Comparison of ENCODE assay signal across 9 cellular contexts in genomic region chr12:53999596-54000104, GRCh38. TPM values are rescaled to one million over a fixed set of nuclear protein-coding genes. Genes with fewer than 3 reads are reported as not detected.
DNase-seq lines count a peak whose midpoint lies in the region; ATAC-seq and TF ChIP-seq lines count a peak whose summit lies in the region.
"Had no signal": no experiment of that assay in that cellular context is flagged by ENCODE, and none has a peak within 500 bp of the region (broad histone marks: within the 10 kb centered on the region; RNA-seq: fewer than 3 reads in every experiment).

No MANE protein-coding gene starts in this region.

- peak overlapping the region in 1 of 2 donors; percentile 45 for H3K4me3 ChIP-seq in duodenal mucosa (ENCODE audit: low read depth in 1 of 2, low read length in 2 of 2)
- H3K4me3 ChIP-seq in Karpas-422 (ENCODE audit: low read length): no peak overlapping the region
- H3K4me3 ChIP-seq: BLaER1 treated with 17β-estradiol and CSF1 and Interleukin-3, amounts not matched to agents 10 nM and 100 nM had no signal

- TF ChIP-seq CTCF in progenitor cell of endocrine pancreas (IDR thresholded peaks at IDR 0.05; ENCODE audit: unreplicated experiment) (no peak), chondrocyte (IDR thresholded peaks at IDR 0.05) (no peak)

- H3K36me3 Mint-ChIP-seq in progenitor cell of endocrine pancreas (ENCODE audit: insufficient read depth): no peaks in the 10 kb centered on the region
- peaks cover 2% of the 10 kb centered on the region for H3K36me3 Mint-ChIP-seq in chondrocyte (ENCODE audit: low read depth)

- H3K9ac ChIP-seq in duodenal mucosa (ENCODE audit: low read depth in 1 of 2, low read length in 2 of 2): no peak overlapping the region
- no peak overlapping the region for H3K9ac ChIP-seq in Karpas-422 (ENCODE audit: low read length)
- H3K9ac ChIP-seq: BLaER1 treated with 17β-estradiol and CSF1 and Interleukin-3, amounts not matched to agents 10 nM and 100 nM had no signal

- no peaks in the 10 kb centered on the region for H3K79me2 ChIP-seq in Karpas-422 (ENCODE audit: low read length)

- no peak for ATAC-seq in GM21825 (IDR thresholded peaks at IDR 0.05; ENCODE audit: unreplicated experiment)

- H3K4me1 Mint-ChIP-seq in progenitor cell of endocrine pancreas (ENCODE audit: low read depth): peaks cover 2% of the 10 kb centered on the region
- peaks cover 18% of the 10 kb centered on the region for H3K4me1 Mint-ChIP-seq in chondrocyte (ENCODE audit: low read depth)

- DNase-seq in NCI-H524 (lab: John Stamatoyannopoulos, UW) (peak; percentile 53 to 79), NCI-H524 treated with DMSO at 0.1 percent for 48 hours (lab: John Stamatoyannopoulos, UW) (no peak), NCI-H2029 (lab: John Stamatoyannopoulos, UW) (peak; percentile 36), progenitor cell of endocrine pancreas (ENCODE audit: low spot score, unreplicated experiment) (no peak), Karpas-422 (no peak), chondrocyte (ENCODE audit: low spot score) (no peak)

- H4K20me1 ChIP-seq in Karpas-422 (ENCODE audit: insufficient read depth, low read depth, low read length): no peaks in the 10 kb centered on the region

- H3K4me3 Mint-ChIP-seq in progenitor cell of endocrine pancreas (ENCODE audit: low read depth): peak overlapping the region; percentile 40
- no peak overlapping the region for H3K4me3 Mint-ChIP-seq in chondrocyte (ENCODE audit: unreplicated experiment)

- H3K9me3 ChIP-seq in duodenal mucosa (ENCODE audit: control insufficient read depth in 1 of 2, low read length in 2 of 2): no peaks in the 10 kb centered on the region
- no peaks in the 10 kb centered on the region for H3K9me3 ChIP-seq in Karpas-422 (ENCODE audit: low read length)

- H3K9me2 ChIP-seq in Karpas-422 (replicated peaks; ENCODE audit: insufficient read depth, low read length): no peaks in the 10 kb centered on the region

- H3K27me3 ChIP-seq in duodenal mucosa (ENCODE audit: control insufficient read depth in 1 of 2, insufficient read depth in 2 of 2, low read length in 2 of 2) (peaks cover 91 to 99% of the 10 kb centered on the region in 2 donors), Karpas-422 (ENCODE audit: low read length) (no peaks in the 10 kb centered on the region)

- H3K9me3 Mint-ChIP-seq in progenitor cell of endocrine pancreas (ENCODE audit: low read depth): no peaks in the 10 kb centered on the region
- H3K9me3 Mint-ChIP-seq in chondrocyte (ENCODE audit: low read depth): no peaks in the 10 kb centered on the region

- H3K4me1 ChIP-seq in duodenal mucosa (ENCODE audit: control insufficient read depth in 1 of 2, insufficient read depth in 2 of 2, low read length in 2 of 2) (peaks cover 15% of the 10 kb centered on the region in 2 donors), Karpas-422 (ENCODE audit: low read length) (peaks cover 14% of the 10 kb centered on the region)

- no peak overlapping the region for H2AFZ ChIP-seq in Karpas-422 (ENCODE audit: low read length)

- peak overlapping the region; percentile 13 for H3K27ac ChIP-seq in duodenal mucosa (ENCODE audit: low read depth, low read length)
- no peak overlapping the region for H3K27ac ChIP-seq in Karpas-422 (ENCODE audit: low read length)
- H3K27ac ChIP-seq: BLaER1 treated with 17β-estradiol and CSF1 and Interleukin-3, amounts not matched to agents 10 nM and 100 nM had no signal

- H3K4me2 ChIP-seq in Karpas-422 (ENCODE audit: low read depth, low read length, poor library complexity, severe bottlenecking): no peak overlapping the region
- H3K4me2 ChIP-seq: BLaER1 treated with 17β-estradiol and CSF1 and Interleukin-3, amounts not matched to agents 10 nM and 100 nM had no signal

- H3K27me3 Mint-ChIP-seq in progenitor cell of endocrine pancreas (peaks cover 100% of the 10 kb centered on the region), chondrocyte (ENCODE audit: low read depth) (peaks cover 88% of the 10 kb centered on the region)

- no peaks in the 10 kb centered on the region for H3K36me3 ChIP-seq in duodenal mucosa (ENCODE audit: control insufficient read depth in 1 of 2, insufficient read depth in 2 of 2, low read length in 2 of 2)
- no peaks in the 10 kb centered on the region for H3K36me3 ChIP-seq in Karpas-422 (ENCODE audit: insufficient read depth, low read length)
- H3K36me3 ChIP-seq: BLaER1 treated with 17β-estradiol and CSF1 and Interleukin-3, amounts not matched to agents 10 nM and 100 nM had no signal

- no peak overlapping the region for H3K27ac Mint-ChIP-seq in progenitor cell of endocrine pancreas
- no peak overlapping the region for H3K27ac Mint-ChIP-seq in chondrocyte (ENCODE audit: unreplicated experiment)

RNA-seq across cellular contexts. Expression of gene HOXC9, which starts 0.3 kb away (rescaled TPM):
- total RNA-seq in progenitor cell of endocrine pancreas (not detected in 2 replicates), chondrocyte (not detected in 3 replicates)
- not detected in 2 replicates for total RNA-seq in Karpas-422 (2014; rRNA removed; shearing (Covaris generic); ENCODE audit: low replicate concordance)

RNA-seq across cellular contexts. Expression of gene HOXC8, which starts 9.1 kb away (rescaled TPM):
- total RNA-seq in progenitor cell of endocrine pancreas (not detected in 2 replicates), chondrocyte (not detected in 3 replicates)
- total RNA-seq in Karpas-422 (2014; rRNA removed; shearing (Covaris generic); ENCODE audit: low replicate concordance): not detected in 2 replicates

RNA-seq across cellular contexts. Expression of gene HOXC10, which starts 14.7 kb away (rescaled TPM):
- total RNA-seq in progenitor cell of endocrine pancreas (not detected in 2 replicates), chondrocyte (not detected in 3 replicates)
- total RNA-seq in Karpas-422 (2014; rRNA removed; shearing (Covaris generic); ENCODE audit: low replicate concordance): not detected in 2 replicates

RNA-seq across cellular contexts. Expression of gene HOTAIR, which starts 24.9 kb away (rescaled TPM):
- total RNA-seq in progenitor cell of endocrine pancreas: not detected in 2 replicates
- total RNA-seq in Karpas-422 (2014; rRNA removed; shearing (Covaris generic); ENCODE audit: low replicate concordance): 0.07 TPM in 1 of 2 replicates, not detected in the other
- not detected in 3 replicates for total RNA-seq in chondrocyte

RNA-seq across cellular contexts. Expression of gene HOXC11, which starts 26.7 kb away (rescaled TPM):
- total RNA-seq in progenitor cell of endocrine pancreas (not detected in 2 replicates), chondrocyte (not detected in 3 replicates)
- total RNA-seq in Karpas-422 (2014; rRNA removed; shearing (Covaris generic); ENCODE audit: low replicate concordance): not detected in 2 replicates

Comparison
In these comparisons a context has a peak if more than half of its experiments do, and no peak if none do; other contexts are left out.
1. DNase-seq: peak in NCI-H524 (2 of 2) and NCI-H2029 (single experiment); none in NCI-H524 treated with DMSO at 0.1 percent for 48 hours (single experiment), progenitor cell of endocrine pancreas (single experiment), Karpas-422 (single experiment) and chondrocyte (single experiment).